Comparison of ENCODE assay signal across 9 cellular contexts in genomic region chr10:118594392-118595063, GRCh38. TPM values are rescaled to one million over a fixed set of nuclear protein-coding genes. Genes with fewer than 3 reads are reported as not detected.
A peak's percentile ranks its signal among the peaks of the same experiment; 100 is the strongest.
DNase-seq lines count a peak whose midpoint lies in the region; ATAC-seq and TF ChIP-seq lines count a peak whose summit lies in the region.
"Had no signal": no experiment of that assay in that cellular context is flagged by ENCODE, and none has a peak within 500 bp of the region (broad histone marks: within the 10 kb centered on the region; RNA-seq: fewer than 3 reads in every experiment).

No MANE protein-coding gene starts in this region.

- TF ChIP-seq CTCF in endothelial cell (IDR thresholded peaks at IDR 0.05; ENCODE audit: unreplicated experiment) (peak; percentile 66), MM.1S (IDR thresholded peaks at IDR 0.05; ENCODE audit: low read length) (no peak)

- H3K27me3 ChIP-seq in MM.1S (replicated peaks; ENCODE audit: insufficient read depth, low read length), result no peaks in the 10 kb centered on the region

- no peak overlapping the region for H3K27ac Mint-ChIP-seq in endothelial cell (ENCODE audit: unreplicated experiment)
- H3K27ac Mint-ChIP-seq in naive thymus-derived CD8-positive, alpha-beta T cell, result no peak overlapping the region

- H3K9me2 ChIP-seq in MM.1S (replicated peaks; ENCODE audit: insufficient read depth, low read length), result no peaks in the 10 kb centered on the region

- H3K36me3 Mint-ChIP-seq in endothelial cell (ENCODE audit: low read depth, unreplicated experiment), result no peaks in the 10 kb centered on the region
- H3K36me3 Mint-ChIP-seq in naive thymus-derived CD8-positive, alpha-beta T cell, result peaks cover 2 to 17% (median 4%) of the 10 kb centered on the region in 3 donors

- peaks cover 22% of the 10 kb centered on the region for H3K27me3 Mint-ChIP-seq in endothelial cell (ENCODE audit: unreplicated experiment)
- H3K27me3 Mint-ChIP-seq in naive thymus-derived CD8-positive, alpha-beta T cell, result peaks cover 29 to 76% (median 54%) of the 10 kb centered on the region in 5 donors

- H2AFZ ChIP-seq in MM.1S (ENCODE audit: low read length), result no peak overlapping the region

- no peaks in the 10 kb centered on the region for H3K79me2 ChIP-seq in MM.1S (ENCODE audit: low read length)

- ATAC-seq in naive thymus-derived CD8-positive, alpha-beta T cell, result peak; percentile 93 to 94
- ATAC-seq in GM19023 (IDR thresholded peaks at IDR 0.05; ENCODE audit: unreplicated experiment), result no peak

- no peaks in the 10 kb centered on the region for H3K9me3 ChIP-seq in MM.1S (replicated peaks; ENCODE audit: insufficient read depth, low read length)

- POLR2A ChIA-PET in naive thymus-derived CD8-positive, alpha-beta T cell (lab: Charles Lee), result no interaction called here

- no peak overlapping the region for H3K4me3 ChIP-seq in MM.1S (ENCODE audit: low read length)

- no peak overlapping the region for H3K4me2 ChIP-seq in MM.1S (ENCODE audit: low read depth, low read length)

- no peaks in the 10 kb centered on the region for H4K20me1 ChIP-seq in MM.1S (ENCODE audit: insufficient read depth, low read length)

- no peak overlapping the region for H3K4me3 Mint-ChIP-seq in endothelial cell (ENCODE audit: unreplicated experiment)
- H3K4me3 Mint-ChIP-seq in naive thymus-derived CD8-positive, alpha-beta T cell, result peak overlapping the region in 5 of 10 donors; percentile 2 to 74 (median 68)

- no peaks in the 10 kb centered on the region for H3K4me1 ChIP-seq in MM.1S (ENCODE audit: low read length)

- no peaks in the 10 kb centered on the region for H3K9me3 Mint-ChIP-seq in endothelial cell (ENCODE audit: unreplicated experiment)
- peaks cover 0 to 10% (median 0%) of the 10 kb centered on the region in 9 donors for H3K9me3 Mint-ChIP-seq in naive thymus-derived CD8-positive, alpha-beta T cell

- no peak overlapping the region for H3K27ac ChIP-seq in MM.1S (ENCODE audit: low read length)
- H3K27ac ChIP-seq: epithelial cell of prostate had no signal

- no peak overlapping the region for H3K9ac ChIP-seq in MM.1S (ENCODE audit: low read length)

- DNase-seq in GM03348 (ENCODE audit: low spot score) (peak; percentile 43), endothelial cell (ENCODE audit: low spot score) (peak; percentile 81), putamen (ENCODE audit: low spot score) (no peak), MM.1S (no peak), occipital lobe (lab: John Stamatoyannopoulos, UW) (no peak)
- DNase-seq in activated CD4-positive, alpha-beta T cell treated with anti-CD3 and anti-CD28 coated beads for 24 hours (ENCODE audit: low read depth in 2 of 2), result peak; percentile 4 to 16
- peak; percentile 29 to 69 (median 44) for DNase-seq in naive thymus-derived CD8-positive, alpha-beta T cell

- H3K4me1 Mint-ChIP-seq in endothelial cell (ENCODE audit: unreplicated experiment), result peaks cover 16% of the 10 kb centered on the region
- peaks cover 13 to 30% (median 22%) of the 10 kb centered on the region in 4 donors for H3K4me1 Mint-ChIP-seq in naive thymus-derived CD8-positive, alpha-beta T cell

- no peaks in the 10 kb centered on the region for H3K36me3 ChIP-seq in MM.1S (replicated peaks; ENCODE audit: insufficient read depth, low read length)

- no peaks in the 10 kb centered on the region for H3F3A ChIP-seq in MM.1S (ENCODE audit: insufficient read depth, low read length)

RNA-seq across cellular contexts. Expression of gene PRLHR, which starts 0.9 kb away (rescaled TPM):
- not detected for total RNA-seq in endothelial cell (ENCODE audit: unreplicated experiment)
- not detected for total RNA-seq in naive thymus-derived CD8-positive, alpha-beta T cell
- not detected for polyA plus RNA-seq in naive thymus-derived CD8-positive, alpha-beta T cell
- total RNA-seq in occipital lobe, result 4.1 TPM

Comparison
In these comparisons a context has a peak if more than half of its experiments do, and no peak if none do; other contexts are left out.
1. DNase-seq: peak in GM03348 (single experiment), activated CD4-positive, alpha-beta T cell treated with anti-CD3 and anti-CD28 coated beads for 24 hours (2 of 2), endothelial cell (single experiment) and naive thymus-derived CD8-positive, alpha-beta T cell (10 of 10); none in putamen (single experiment), MM.1S (single experiment) and occipital lobe (single experiment).